19 cellular contexts compared by ENCODE assay signal in the genomic region with DNA sequence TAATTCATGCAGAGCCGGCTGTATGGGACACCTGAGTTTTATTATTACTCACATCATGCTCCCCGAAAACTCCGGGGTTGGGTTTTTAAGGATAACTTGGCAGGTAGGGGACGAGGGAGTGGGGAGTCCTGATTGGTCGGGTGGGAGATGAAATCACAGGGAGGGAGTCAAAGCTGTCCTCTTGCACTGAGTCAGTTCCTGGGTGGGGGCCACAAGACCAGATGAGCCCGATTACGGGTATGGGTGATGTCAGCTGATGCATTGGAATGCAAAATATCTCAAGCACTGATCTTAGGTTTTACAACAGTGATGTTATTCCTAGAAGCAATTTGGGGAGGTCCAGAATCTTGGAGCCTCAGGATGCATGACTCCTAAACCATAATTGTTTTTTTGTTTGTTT.
A peak's percentile ranks its signal among the peaks of the same experiment; 100 is the strongest.
DNase-seq lines count a peak whose midpoint lies in the region; ATAC-seq, FAIRE-seq and TF ChIP-seq lines count a peak whose summit lies in the region.
"Had no signal": no experiment of that assay in that cellular context is flagged by ENCODE, and none has a peak within 500 bp of the region (broad histone marks: within the 10 kb centered on the region; RNA-seq: fewer than 3 reads in every experiment).

No MANE protein-coding gene starts in this region.

- DNase-seq in AG10803 (ENCODE audit: low read depth), result peak; percentile 75
- peak; percentile 13 for DNase-seq in HTR-8/SVneo (ENCODE audit: insufficient read length, low spot score)
- DNase-seq in brain microvascular endothelial cell, result peak; percentile 67
- peak; percentile 70 for DNase-seq in iris pigment epithelial cell (ENCODE audit: low read depth)
- no peak for DNase-seq in activated CD4-positive, alpha-beta T cell treated with anti-CD3 and anti-CD28 coated beads, Interleukin-2, amount 50 U/mL, for 4 hours
- DNase-seq in NCI-H2081 (lab: John Stamatoyannopoulos, UW), result no peak
- DNase-seq: ACHN, amygdala, NCI-H2029, NCI-H526, pancreas, transverse colon had no signal

- H3K27me3 ChIP-seq in brain microvascular endothelial cell (replicated peaks), result no peaks in the 10 kb centered on the region
- H3K27me3 ChIP-seq: pancreas, transverse colon had no signal

- TF ChIP-seq CTCF in AG10803 (conservative IDR thresholded peaks at IDR 0.05; ENCODE audit: low read length) (no peak), brain microvascular endothelial cell (IDR thresholded peaks at IDR 0.05; ENCODE audit: low read depth, low read length, missing control alignments) (no peak)

- FAIRE-seq in HTR-8/SVneo (lab: Jason Lieb, UNC), result no peak
- FAIRE-seq: G401.6, pancreas had no signal

- H3K27ac ChIP-seq in brain microvascular endothelial cell, result no peak overlapping the region
- H3K27ac ChIP-seq: coronary artery, transverse colon had no signal

- in situ Hi-C loops in brain microvascular endothelial cell (cut with HindIII; ENCODE audit: low pct_ligation_motif_present, low sequenced_read_pairs), result no loop called here

- H3K4me3 ChIP-seq in AG10803 (ENCODE audit: low read length) (no peak overlapping the region), brain microvascular endothelial cell (ENCODE audit: low read depth, low read length) (no peak overlapping the region)
- H3K4me3 ChIP-seq: coronary artery, pancreas, transverse colon had no signal

- ATAC-seq in HG02973 (IDR thresholded peaks at IDR 0.05; ENCODE audit: unreplicated experiment) (no peak), GM18873 (IDR thresholded peaks at IDR 0.05; ENCODE audit: low FRiP score, unreplicated experiment) (no peak)
- ATAC-seq: Panc1; stimulated activated memory B cell treated with anti-CD40 and anti-IgM and Interleukin-4, amounts not matched to agents 10 μg/mL and 1 μg/mL and 100 μg/mL, for 72 hours; WTC11 had no signal

- H3K36me3 ChIP-seq in brain microvascular endothelial cell (replicated peaks), result no peaks in the 10 kb centered on the region
- H3K36me3 ChIP-seq: pancreas, transverse colon had no signal

Comparison
In these comparisons a context has a peak if more than half of its experiments do, and no peak if none do; other contexts are left out.
1. DNase-seq: peak in AG10803 (single experiment), HTR-8/SVneo (single experiment), brain microvascular endothelial cell (single experiment) and iris pigment epithelial cell (single experiment); none in activated CD4-positive, alpha-beta T cell treated with anti-CD3 and anti-CD28 coated beads, Interleukin-2, amount 50 U/mL, for 4 hours (0 of 2) and NCI-H2081 (0 of 2).